22 cellular contexts compared by ENCODE assay signal in the genomic region with DNA sequence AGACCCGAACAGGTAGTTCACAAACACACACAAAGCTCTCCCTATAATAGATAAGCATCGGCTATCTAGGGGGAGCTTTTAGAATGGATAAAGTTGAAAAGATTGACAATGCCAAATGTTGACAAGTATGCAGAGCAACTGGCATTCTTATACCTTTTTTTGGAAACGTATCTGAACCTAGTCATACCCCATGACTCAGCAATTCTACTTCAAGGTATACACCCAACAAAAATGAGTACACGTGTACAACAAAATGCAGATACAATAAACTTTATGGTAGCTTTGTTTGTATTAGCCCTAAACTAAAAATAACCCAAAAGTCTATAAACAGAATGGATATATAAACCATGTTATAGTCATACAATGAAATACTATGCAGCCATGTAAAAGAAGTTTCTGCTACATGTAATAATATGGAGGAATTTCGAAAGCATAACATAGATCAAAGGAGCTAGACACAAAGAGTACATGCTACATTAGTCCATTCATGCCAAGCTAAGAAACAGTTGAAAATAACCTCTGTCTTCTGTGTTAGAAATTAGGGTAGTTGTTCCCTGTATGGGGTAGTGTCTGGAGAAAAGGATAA.
A peak's percentile ranks its signal among the peaks of the same experiment; 100 is the strongest.
DNase-seq lines count a peak whose midpoint lies in the region; ATAC-seq, FAIRE-seq and TF ChIP-seq lines count a peak whose summit lies in the region.
"Had no signal": no experiment of that assay in that cellular context is flagged by ENCODE, and none has a peak within 500 bp of the region (broad histone marks: within the 10 kb centered on the region; RNA-seq: fewer than 3 reads in every experiment).

No MANE protein-coding gene starts in this region.

- H3K27me3 Mint-ChIP-seq in endothelial cell (ENCODE audit: unreplicated experiment), result no peaks in the 10 kb centered on the region
- H3K27me3 Mint-ChIP-seq: B cell; CD4-positive, CD25-positive, alpha-beta regulatory T cell had no signal

- no peak overlapping the region for H2BK120ac ChIP-seq in IMR-90 (ENCODE audit: low read depth, low read length)

- no peak overlapping the region for H3K4me3 Mint-ChIP-seq in endothelial cell (ENCODE audit: unreplicated experiment)
- H3K4me3 Mint-ChIP-seq: B cell; CD4-positive, CD25-positive, alpha-beta regulatory T cell; CD8-positive, alpha-beta T cell; H9; HFFc6 had no signal

- no peak overlapping the region for H3K23ac ChIP-seq in IMR-90 (ENCODE audit: low read depth, low read length)

- no peak for TF ChIP-seq RAD21 in IMR-90 (IDR thresholded peaks at IDR 0.05; ENCODE audit: low read length)

- CTCF ChIA-PET in IMR-90 (lab: Yijun Ruan, JAX) (interaction anchor here (1.3 to 1.5 kb wide), 2 partner anchors 12 to 43 kb away, joined by 3 read pairs; no protein-coding TSS in a partner anchor), Panc1 (lab: Charles Lee) (no interaction called here)

- POLR2A ChIA-PET in IMR-90 (lab: Charles Lee; ENCODE audit: unreplicated experiment), result no interaction called here
- POLR2A ChIA-PET in Panc1 (lab: Charles Lee), result no interaction called here

- H3K4me1 ChIP-seq in IMR-90 (ENCODE audit: control insufficient read depth, insufficient read depth, low read length), result no peaks in the 10 kb centered on the region
- H3K4me1 ChIP-seq in Panc1 (ENCODE audit: control insufficient read depth, insufficient read depth, low read length), result no peaks in the 10 kb centered on the region
- H3K4me1 ChIP-seq: BLaER1, Caco-2 had no signal

- no peak overlapping the region for H3K18ac ChIP-seq in IMR-90 (ENCODE audit: low read depth, low read length)

- H2AK9ac ChIP-seq in IMR-90 (replicated peaks; ENCODE audit: low read depth, low read length, poor library complexity), result no peak overlapping the region

- dilution Hi-C loops in IMR-90 (cut with HindIII; ENCODE audit: low sequenced_read_pairs, unreplicated experiment), result no loop called here

- BruUV-seq in IMR-90 (replicated peaks; lab: Mats Ljungman, UMichigan) (no TSS peak), Panc1 (replicated peaks; lab: Mats Ljungman, UMichigan) (no TSS peak)

- no peak for DNase-seq in D721Med (ENCODE audit: insufficient read length, low spot score)
- DNase-seq in IMR-90, result no peak
- no peak for DNase-seq in Panc1 (ENCODE audit: low read depth, low spot score)
- DNase-seq in endothelial cell (ENCODE audit: low spot score), result no peak
- no peak for DNase-seq in cerebellar cortex (ENCODE audit: low spot score)
- DNase-seq: Caco-2; CD4-positive, CD25-positive, alpha-beta regulatory T cell; CD8-positive, alpha-beta T cell; DMS 273 treated with DMSO at 0.1 percent for 48 hours; DMS79; EL; GDM1; GM23248; H9; HFFc6 had no signal

- H3K4me2 ChIP-seq in IMR-90 (ENCODE audit: low read depth, low read length), result no peak overlapping the region
- H3K4me2 ChIP-seq: BLaER1 had no signal

- H3K9me3 ChIP-seq in IMR-90 (ENCODE audit: control insufficient read depth, insufficient read depth, low read length) (no peaks in the 10 kb centered on the region), Panc1 (ENCODE audit: control insufficient read depth, insufficient read depth, low read depth, low read length) (no peaks in the 10 kb centered on the region)
- H3K9me3 ChIP-seq: BLaER1, Caco-2 had no signal

- H4K91ac ChIP-seq in IMR-90 (ENCODE audit: insufficient read depth, low read depth, low read length), result no peak overlapping the region

- H2AFZ ChIP-seq in IMR-90 (replicated peaks; ENCODE audit: low read length, poor library complexity), result no peak overlapping the region
- H2AFZ ChIP-seq: GM23248 had no signal

- no peaks in the 10 kb centered on the region; the same call in 1 of the 2 replicates for H3K9me1 ChIP-seq in IMR-90 (ENCODE audit: insufficient read depth, low read length)

- H3K36me3 ChIP-seq in IMR-90 (ENCODE audit: control insufficient read depth, insufficient read depth, low read length) (no peaks in the 10 kb centered on the region), Panc1 (ENCODE audit: control insufficient read depth, insufficient read depth, low read length) (no peaks in the 10 kb centered on the region)
- H3K36me3 ChIP-seq: BLaER1 had no signal

- no peak overlapping the region for H4K8ac ChIP-seq in IMR-90 (ENCODE audit: low read depth in 2 of 2, low read length in 2 of 2)

- H3K56ac ChIP-seq in IMR-90 (ENCODE audit: extremely low read depth, insufficient read depth, low read length), result no peak overlapping the region

- H3K27ac Mint-ChIP-seq in endothelial cell (ENCODE audit: unreplicated experiment), result no peak overlapping the region
- H3K27ac Mint-ChIP-seq: B cell; CD4-positive, CD25-positive, alpha-beta regulatory T cell; CD8-positive, alpha-beta T cell; H9; HFFc6 had no signal

- H4K5ac ChIP-seq in IMR-90 (ENCODE audit: low read depth, low read length), result no peak overlapping the region

- ATAC-seq in IMR-90 (ENCODE audit: low read depth), result no peak
- ATAC-seq in Panc1, result no peak
- ATAC-seq in HG03354 (IDR thresholded peaks at IDR 0.05; ENCODE audit: poor library complexity, severe bottlenecking, unreplicated experiment), result no peak
- ATAC-seq: CD8-positive, alpha-beta T cell; GM12878; HCT116 had no signal

- H2AK5ac ChIP-seq in IMR-90 (ENCODE audit: low read depth, low read length), result no peak overlapping the region

- H3K79me1 ChIP-seq in IMR-90 (ENCODE audit: low read depth in 1 of 2, low read length in 2 of 2), result no peaks in the 10 kb centered on the region

- H3K27ac ChIP-seq in IMR-90 (ENCODE audit: insufficient read depth, low read length) (no peak overlapping the region), Panc1 (ENCODE audit: low read length) (peak overlapping the region; percentile 75)
- H3K27ac ChIP-seq: BLaER1, C4-2B, GM23248 had no signal

- H3K9me3 Mint-ChIP-seq in endothelial cell (ENCODE audit: unreplicated experiment), result no peaks in the 10 kb centered on the region
- H3K9me3 Mint-ChIP-seq: H9, HFFc6 had no signal

- H3K9ac ChIP-seq in IMR-90 (ENCODE audit: low read depth, low read length), result no peak overlapping the region
- H3K9ac ChIP-seq: BLaER1, GM23248 had no signal

- H3K36me3 Mint-ChIP-seq in endothelial cell (ENCODE audit: low read depth, unreplicated experiment), result no peaks in the 10 kb centered on the region
- H3K36me3 Mint-ChIP-seq: CD4-positive, CD25-positive, alpha-beta regulatory T cell; CD8-positive, alpha-beta T cell had no signal

- FAIRE-seq in D721Med (lab: Jason Lieb, UNC), result peak; percentile 51
- FAIRE-seq: GM12878, GM19239 had no signal

- no CpG with 5 or more reads among the region's 5 CpGs for WGBS in IMR-90 (ENCODE audit: extremely low coverage in 2 of 2, insufficient read length in 1 of 2), 2 experiments

- H3K4me1 Mint-ChIP-seq in endothelial cell (ENCODE audit: unreplicated experiment), result no peaks in the 10 kb centered on the region
- H3K4me1 Mint-ChIP-seq: B cell; CD4-positive, CD25-positive, alpha-beta regulatory T cell had no signal

- H3K14ac ChIP-seq in IMR-90 (replicated peaks; ENCODE audit: low read depth, low read length), result no peak overlapping the region

- H3K4ac ChIP-seq in IMR-90 (ENCODE audit: low read depth, low read length), result no peak overlapping the region

- H2BK5ac ChIP-seq in IMR-90 (ENCODE audit: low read depth, low read length, poor library complexity, severe bottlenecking), result no peak overlapping the region

- no peaks in the 10 kb centered on the region for H4K20me1 ChIP-seq in IMR-90 (ENCODE audit: insufficient read depth, low read length)
- H4K20me1 ChIP-seq: BLaER1 had no signal

- H2BK20ac ChIP-seq in IMR-90 (ENCODE audit: low read depth, low read length), result no peak overlapping the region

- H2BK15ac ChIP-seq in IMR-90 (ENCODE audit: low read depth, low read length), result no peak overlapping the region

- no peak overlapping the region for H3K4me3 ChIP-seq in IMR-90 (ENCODE audit: insufficient read depth, low read depth, low read length)
- H3K4me3 ChIP-seq in Panc1 (ENCODE audit: low read depth in 2 of 2, low read length in 2 of 2), result no peak overlapping the region
- H3K4me3 ChIP-seq: BLaER1, GM12878, GM23248 had no signal

- H3K27me3 ChIP-seq in IMR-90 (ENCODE audit: control insufficient read depth, insufficient read depth, low read length), result peaks cover 9% of the 10 kb centered on the region
- no peaks in the 10 kb centered on the region for H3K27me3 ChIP-seq in Panc1 (ENCODE audit: control insufficient read depth, insufficient read depth, low read length)
- H3K27me3 ChIP-seq: BLaER1 had no signal

- no peak for TF ChIP-seq POLR2A in IMR-90 (IDR thresholded peaks at IDR 0.05; ENCODE audit: low read depth, low read length)

- in situ Hi-C loops in IMR-90 (cut with MboI; ENCODE audit: low sequenced_read_pairs) (no loop called here), Panc1 (cut with HindIII; ENCODE audit: low pct_unique_long_range_greater_than_20kb, low sequenced_read_pairs) (no loop called here)

- intact Hi-C loops in IMR-90 (cut with micrococcal nuclease), result loop anchor here (10.0 kb wide), 1 partner anchor 1290 kb away; no protein-coding TSS in a partner anchor
- intact Hi-C loops in Panc1 (cut with micrococcal nuclease; ENCODE audit: unreplicated experiment), result no loop called here

- TF ChIP-seq CTCF in D721Med (IDR thresholded peaks at IDR 0.05; ENCODE audit: insufficient read depth, missing control alignments) (no peak), IMR-90 (conservative IDR thresholded peaks at IDR 0.05; ENCODE audit: low read depth, low read length) (no peak), Panc1 (IDR thresholded peaks at IDR 0.05) (no peak), endothelial cell (IDR thresholded peaks at IDR 0.05; ENCODE audit: unreplicated experiment) (no peak)

TF ChIP-seq in IMR-90, 13 proteins besides CTCF, POLR2A, EP300 and RAD21 (continues in another document):
- TF ChIP-seq, protein P1, sequence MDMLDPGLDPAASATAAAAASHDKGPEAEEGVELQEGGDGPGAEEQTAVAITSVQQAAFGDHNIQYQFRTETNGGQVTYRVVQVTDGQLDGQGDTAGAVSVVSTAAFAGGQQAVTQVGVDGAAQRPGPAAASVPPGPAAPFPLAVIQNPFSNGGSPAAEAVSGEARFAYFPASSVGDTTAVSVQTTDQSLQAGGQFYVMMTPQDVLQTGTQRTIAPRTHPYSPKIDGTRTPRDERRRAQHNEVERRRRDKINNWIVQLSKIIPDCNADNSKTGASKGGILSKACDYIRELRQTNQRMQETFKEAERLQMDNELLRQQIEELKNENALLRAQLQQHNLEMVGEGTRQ (IDR thresholded peaks at IDR 0.05; ENCODE audit: low read depth, low read length), result no peak
- TF ChIP-seq MXI1 (IDR thresholded peaks at IDR 0.05; ENCODE audit: borderline replicate concordance, low read depth, low read length) (no peak), MAFK (IDR thresholded peaks at IDR 0.05; ENCODE audit: low read depth, low read length) (peak; percentile 79), RCOR1 (IDR thresholded peaks at IDR 0.05; ENCODE audit: insufficient replicate concordance, low read length) (no peak), CEBPB (IDR thresholded peaks at IDR 0.05; ENCODE audit: low read depth, low read length) (no peak)
